ENCODE assay signal across 8 cellular contexts in the genomic region with DNA sequence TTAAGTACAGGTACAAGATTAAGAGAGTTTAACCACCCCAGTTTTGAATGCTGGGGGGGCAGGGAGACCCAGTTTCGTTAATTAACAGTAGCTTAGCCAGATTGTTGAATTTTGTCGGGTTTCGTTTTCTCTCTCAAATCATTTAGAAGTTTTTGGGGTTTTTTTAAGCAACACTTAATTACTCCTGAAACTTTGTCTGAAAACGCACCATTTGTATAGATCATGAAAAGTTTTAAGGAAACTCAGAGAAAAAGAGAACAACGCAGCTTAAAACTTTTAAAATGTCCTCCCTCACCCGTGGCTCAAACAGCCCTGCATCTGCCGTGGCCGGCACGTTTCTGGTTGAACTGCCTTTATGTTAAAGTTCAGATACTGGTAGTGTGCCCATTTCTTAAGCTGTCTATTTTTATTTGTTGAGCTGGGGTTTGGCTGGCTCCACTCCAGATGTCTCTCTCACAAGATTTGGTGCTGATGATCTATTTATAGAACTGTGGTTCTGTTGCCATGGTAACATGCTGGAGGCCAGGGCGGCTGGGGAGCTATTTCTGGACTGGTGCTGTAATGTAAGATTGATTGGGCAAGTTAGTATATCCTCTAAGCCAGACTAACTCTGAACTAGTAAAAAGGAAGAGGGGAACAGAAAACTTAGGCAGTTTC. TPM values are rescaled to one million over a fixed set of nuclear protein-coding genes. Genes with fewer than 3 reads are reported as not detected.
DNase-seq lines count a peak whose midpoint lies in the region; ATAC-seq and TF ChIP-seq lines count a peak whose summit lies in the region.

No MANE protein-coding gene starts in this region.

- peaks cover 78% of the 10 kb centered on the region for H3K36me3 Mint-ChIP-seq in activated CD4-positive, alpha-beta T cell treated with anti-CD3 and anti-CD28 coated beads for 36 hours (ENCODE audit: low read depth)

- peak overlapping the region; percentile 92 for H3K27ac Mint-ChIP-seq in activated CD4-positive, alpha-beta T cell treated with anti-CD3 and anti-CD28 coated beads for 36 hours

- DNase-seq in BJ (ENCODE audit: low read depth) (peak; percentile 96), NCI-H2196 treated with DMSO at 0.1 percent for 48 hours (lab: John Stamatoyannopoulos, UW; ENCODE audit: unreplicated experiment) (peak; percentile 75)
- peak; percentile 70 for DNase-seq in activated CD4-positive, alpha-beta T cell treated with anti-CD3 and anti-CD28 coated beads for 36 hours
- DNase-seq in effector CD8-positive, alpha-beta T cell (lab: John Stamatoyannopoulos, UW), result peak; percentile 34
- peak; percentile 17 to 56 (median 30) for DNase-seq in stimulated activated naive CD4-positive, alpha-beta T cell (lab: John Stamatoyannopoulos, UW)

- no peaks in the 10 kb centered on the region for H3K9me3 Mint-ChIP-seq in activated CD4-positive, alpha-beta T cell treated with anti-CD3 and anti-CD28 coated beads for 36 hours (ENCODE audit: low read depth)

- intact Hi-C loops in activated CD4-positive, alpha-beta T cell treated with anti-CD3 and anti-CD28 coated beads for 36 hours (cut with DNase I, micrococcal nuclease), result loop anchor here (1.0 to 5.0 kb wide), 2 partner anchors 14 to 75 kb away; a partner anchor contains a TSS

- H3K36me3 ChIP-seq in BJ (ENCODE audit: control insufficient read depth, insufficient read depth, low read length), result peaks cover 38% of the 10 kb centered on the region
- H3K36me3 ChIP-seq in mesodermal cell (ENCODE audit: control insufficient read depth, insufficient read depth, low read length), result peaks cover 97% of the 10 kb centered on the region

- CTCF ChIA-PET in BJ (lab: Yijun Ruan, JAX), result interaction anchor here (0.6 to 1.3 kb wide), 3 partner anchors 9 to 72 kb away, joined by 3 to 9 read pairs (median 4); no protein-coding TSS in a partner anchor
- CTCF ChIA-PET in activated CD4-positive, alpha-beta T cell treated with anti-CD3 and anti-CD28 coated beads for 36 hours (lab: Charles Lee), result interaction anchor here (0.6 to 1.5 kb wide), 4 partner anchors 60 to 409 kb away, joined by 3 to 4 read pairs (median 4); no protein-coding TSS in a partner anchor

- H3K27me3 Mint-ChIP-seq in activated CD4-positive, alpha-beta T cell treated with anti-CD3 and anti-CD28 coated beads for 36 hours, result no peaks in the 10 kb centered on the region

- POLR2A ChIA-PET in BJ (lab: Charles Lee), result interaction anchor here (0.6 kb wide), 1 partner anchor 499 kb away, joined by 4 read pairs; no protein-coding TSS in a partner anchor
- POLR2A ChIA-PET in activated CD4-positive, alpha-beta T cell treated with anti-CD3 and anti-CD28 coated beads for 36 hours (lab: Charles Lee), result interaction anchor here (0.7 to 1.9 kb wide), 2 partner anchors 10 to 11 kb away, joined by 4 to 7 read pairs; no protein-coding TSS in a partner anchor

- H3K4me1 ChIP-seq in mesodermal cell (ENCODE audit: control insufficient read depth, insufficient read depth, low read length, poor library complexity, severe bottlenecking), result peaks cover 33% of the 10 kb centered on the region

- no peaks in the 10 kb centered on the region for H3K9me3 ChIP-seq in mesodermal cell (ENCODE audit: control insufficient read depth, low read length)

- peak overlapping the region; percentile 92 for H3K27ac ChIP-seq in mesodermal cell (ENCODE audit: low read depth, low read length, severe bottlenecking)

- H3K4me1 Mint-ChIP-seq in activated CD4-positive, alpha-beta T cell treated with anti-CD3 and anti-CD28 coated beads for 36 hours, result peaks cover 49% of the 10 kb centered on the region

- no peaks in the 10 kb centered on the region for H3K27me3 ChIP-seq in BJ (ENCODE audit: control insufficient read depth, insufficient read depth, low read length)

- ATAC-seq in GM18873 (IDR thresholded peaks at IDR 0.05; ENCODE audit: low FRiP score, unreplicated experiment) (peak; percentile 80), HG03066 (IDR thresholded peaks at IDR 0.05; ENCODE audit: low read depth, unreplicated experiment) (peak; percentile 82)
- ATAC-seq in activated CD4-positive, alpha-beta T cell treated with anti-CD3 and anti-CD28 coated beads for 36 hours, result peak; percentile 77

- 63 to 65% methylated on average over 3 to 4 of the region's 10 CpGs for WGBS in mesodermal cell (ENCODE audit: insufficient coverage in 2 of 2), 2 experiments

- peak overlapping the region; percentile 14; the same call in 1 of the 2 replicates for H3K4me3 ChIP-seq in BJ (ENCODE audit: low read depth, low read length)
- H3K4me3 ChIP-seq in mesodermal cell (ENCODE audit: extremely low read depth, insufficient read depth, low read length, poor library complexity, severe bottlenecking), result no peak overlapping the region

- no peak for TF ChIP-seq CTCF in BJ (IDR thresholded peaks at IDR 0.05; ENCODE audit: insufficient read depth, low read depth, low read length)

- peak overlapping the region; percentile 48 for H3K4me3 Mint-ChIP-seq in activated CD4-positive, alpha-beta T cell treated with anti-CD3 and anti-CD28 coated beads for 36 hours

RNA-seq across cellular contexts. Expression of a gene that starts 55.1 kb away (rescaled TPM):
- polyA plus RNA-seq in BJ (2011; rRNA removed), result 1,063 and 1,537 TPM in 2 replicates
- 1,584 and 1,724 TPM in 2 replicates for polyA minus RNA-seq in BJ (2011; rRNA and poly(A)+ RNA removed)
- total RNA-seq in activated CD4-positive, alpha-beta T cell treated with anti-CD3 and anti-CD28 coated beads for 36 hours, result 100 to 1,000 TPM; 713 to 965 TPM
- polyA plus RNA-seq in mesodermal cell (2013, experiment 1 of 2), result 1,889 TPM
- polyA plus RNA-seq in mesodermal cell (2013, experiment 2 of 2), result 1,868 TPM

RNA-seq across cellular contexts. Expression of a gene that starts 56.9 kb away (rescaled TPM):
- 0.42 and 0.45 TPM in 2 replicates for polyA plus RNA-seq in BJ (2011; rRNA removed)
- 0.15 and 0.57 TPM in 2 replicates for polyA minus RNA-seq in BJ (2011; rRNA and poly(A)+ RNA removed)
- 1 to 10 TPM; 1.1 to 1.9 TPM for total RNA-seq in activated CD4-positive, alpha-beta T cell treated with anti-CD3 and anti-CD28 coated beads for 36 hours
- 2.2 TPM for polyA plus RNA-seq in mesodermal cell (2013, experiment 1 of 2)
- polyA plus RNA-seq in mesodermal cell (2013, experiment 2 of 2), result 2.0 TPM

Comparison
In these comparisons a context has a peak if more than half of its experiments do, and no peak if none do; other contexts are left out.
1. DNase-seq: peak in every context shown above with its lines; median percentile 96 in BJ; 75 in NCI-H2196 treated with DMSO at 0.1 percent for 48 hours; 70 in activated CD4-positive, alpha-beta T cell treated with anti-CD3 and anti-CD28 coated beads for 36 hours; 34 in effector CD8-positive, alpha-beta T cell; 30 in stimulated activated naive CD4-positive, alpha-beta T cell.